ENCODE assay signal across 1 cellular context in genomic region chr5:147446528-147446927, GRCh38.
TF ChIP-seq lines count a peak whose summit lies in the region.

No MANE protein-coding gene starts in this region.

TF ChIP-seq in WTC11, 78 proteins besides CTCF, POLR2A, EP300 and RAD21 (continued from another document):
- TF ChIP-seq STAT6 (CRISPR knock-in tag; conservative IDR thresholded peaks at IDR 0.05; ENCODE audit: low read depth): no peak
